Comparison of ENCODE assay signal across 8 cellular contexts in genomic region chr1:86507935-86508582, GRCh38. TPM values are rescaled to one million over a fixed set of nuclear protein-coding genes. Genes with fewer than 3 reads are reported as not detected.
DNase-seq lines count a peak whose midpoint lies in the region; ATAC-seq and TF ChIP-seq lines count a peak whose summit lies in the region.

No MANE protein-coding gene starts in this region.

- H3K27me3 ChIP-seq in heart left ventricle (no peaks in the 10 kb centered on the region), adipocyte (replicated peaks; ENCODE audit: control insufficient read depth, insufficient read depth, low read length) (no peaks in the 10 kb centered on the region), liver (ENCODE audit: control insufficient read depth in 4 of 4, insufficient read depth in 4 of 4, low read length in 3 of 4) (no peaks in the 10 kb centered on the region)

- H3K9ac ChIP-seq in adipocyte (ENCODE audit: low read length): peak overlapping the region; percentile 37
- no peak overlapping the region for H3K9ac ChIP-seq in liver (ENCODE audit: low read depth in 1 of 2, low read length in 2 of 2)

- DNase-seq in heart left ventricle (peak in 1 of 5 donors; percentile 21), cardiac septum (ENCODE audit: low spot score) (no peak), adipocyte (ENCODE audit: low read depth) (peak; percentile 63), HK-2 (ENCODE audit: unreplicated experiment) (no peak), SW 1271 (lab: John Stamatoyannopoulos, UW) (no peak)

- H3K4me3 ChIP-seq in heart left ventricle (no peak overlapping the region), adipocyte (ENCODE audit: low read length) (peak overlapping the region; percentile 15), liver (ENCODE audit: low read depth in 1 of 3, low read length in 3 of 3) (no peak overlapping the region)

- TF ChIP-seq POLR2A in heart left ventricle (IDR thresholded peaks at IDR 0.05): no peak

- TF ChIP-seq RAD21 in liver (IDR thresholded peaks at IDR 0.05): peak; percentile 56 to 64

- no peaks in the 10 kb centered on the region for H3K36me3 ChIP-seq in heart left ventricle
- no peaks in the 10 kb centered on the region for H3K36me3 ChIP-seq in adipocyte (ENCODE audit: control insufficient read depth, insufficient read depth, low read length, severe bottlenecking)
- no peaks in the 10 kb centered on the region for H3K36me3 ChIP-seq in liver (ENCODE audit: control insufficient read depth in 4 of 4, insufficient read depth in 3 of 4, low read depth in 1 of 4, low read length in 3 of 4)

- ATAC-seq in heart left ventricle (no peak), HG03521 (IDR thresholded peaks at IDR 0.05; ENCODE audit: unreplicated experiment) (peak; percentile 77), HG02588 (IDR thresholded peaks at IDR 0.05; ENCODE audit: unreplicated experiment) (no peak)

- 48 to 56% (median 52%) methylated on average over 13 of the region's 13 CpGs for WGBS in heart left ventricle, 4 donors
- WGBS in liver: 43% methylated on average over 13 of the region's 13 CpGs

- TF ChIP-seq CTCF in heart left ventricle (IDR thresholded peaks at IDR 0.05) (peak; percentile 29 to 66 (median 52)), liver (IDR thresholded peaks at IDR 0.05; ENCODE audit: low read depth, low read length, missing input control) (peak; percentile 29)

- intact Hi-C loops in heart left ventricle (cut with DNase I) (loop anchor here (2.0 to 10.0 kb wide), 9 partner anchors 36 to 237 kb away; partner anchors contain the start of gene SH3GLB1 (in 4 of the 10)), cardiac septum (cut with DNase I) (loop anchor here (5.0 to 10.0 kb wide), 3 partner anchors 36 to 577 kb away; partner anchors contain the start of gene SH3GLB1)

- H3K4me1 ChIP-seq in heart left ventricle (peaks cover 0 to 24% (median 8%) of the 10 kb centered on the region in 12 donors), adipocyte (ENCODE audit: control insufficient read depth, insufficient read depth, low read length) (peaks cover 6% of the 10 kb centered on the region), liver (ENCODE audit: control insufficient read depth in 4 of 4, insufficient read depth in 4 of 4, low read length in 3 of 4) (peaks cover 0 to 4% (median 0%) of the 10 kb centered on the region in 4 donors)

- H3K9me3 ChIP-seq in heart left ventricle (no peaks in the 10 kb centered on the region), adipocyte (ENCODE audit: control insufficient read depth, low read length) (no peaks in the 10 kb centered on the region), liver (ENCODE audit: control insufficient read depth in 4 of 4, low read length in 3 of 4) (no peaks in the 10 kb centered on the region)

- no peak overlapping the region for H3K27ac ChIP-seq in heart left ventricle
- H3K27ac ChIP-seq in liver (ENCODE audit: low read depth in 1 of 2, low read length in 2 of 2): no peak overlapping the region

TF ChIP-seq in liver, 16 proteins besides CTCF, POLR2A, EP300 and RAD21:
- no peak for TF ChIP-seq FOXA1 (IDR thresholded peaks at IDR 0.05)
- TF ChIP-seq NR2F2 (IDR thresholded peaks at IDR 0.05): no peak
- TF ChIP-seq TAF1 (conservative IDR thresholded peaks at IDR 0.05): no peak
- TF ChIP-seq HNF4G (IDR thresholded peaks at IDR 0.05): no peak
- TF ChIP-seq GABPA (IDR thresholded peaks at IDR 0.05 in 1 of 2, conservative IDR thresholded peaks at IDR 0.05 in 1 of 2): no peak
- no peak for TF ChIP-seq ZBTB33 (IDR thresholded peaks at IDR 0.05)
- TF ChIP-seq FOXA2 (IDR thresholded peaks at IDR 0.05): no peak
- no peak for TF ChIP-seq YY1 (IDR thresholded peaks at IDR 0.05)
- no peak for TF ChIP-seq JUND (IDR thresholded peaks at IDR 0.05)
- no peak for TF ChIP-seq MAX (IDR thresholded peaks at IDR 0.05)
- no peak for TF ChIP-seq HNF4A (conservative IDR thresholded peaks at IDR 0.05)
- no peak for TF ChIP-seq ATF3 (IDR thresholded peaks at IDR 0.05)
- no peak for TF ChIP-seq REST (IDR thresholded peaks at IDR 0.05)
TF ChIP-seq in liver: peak in this region for 0.

RNA-seq across cellular contexts. Expression of gene CLCA4, which starts 38.8 kb away (rescaled TPM):
- total RNA-seq in heart left ventricle (under 1 TPM in 1 of 9 donors, not detected in 8; 0.51 TPM), cardiac septum (0.13 TPM), liver (not detected)
- polyA plus RNA-seq in heart left ventricle (under 1 TPM in 1 of 2 donors, not detected in 1; 0.14 TPM), liver (under 1 TPM in 1 of 2 donors, not detected in 1; 0.03 TPM)

RNA-seq across cellular contexts. Expression of gene CLCA1, which starts 39.3 kb away (rescaled TPM):
- under 1 TPM in 1 of 9 donors, not detected in 8; 0.07 TPM for total RNA-seq in heart left ventricle
- under 1 TPM in 1 of 2 donors, not detected in 1; 0.06 TPM for polyA plus RNA-seq in heart left ventricle
- not detected for total RNA-seq in cardiac septum
- total RNA-seq in liver: not detected
- polyA plus RNA-seq in liver: not detected
